In the genomic region with DNA sequence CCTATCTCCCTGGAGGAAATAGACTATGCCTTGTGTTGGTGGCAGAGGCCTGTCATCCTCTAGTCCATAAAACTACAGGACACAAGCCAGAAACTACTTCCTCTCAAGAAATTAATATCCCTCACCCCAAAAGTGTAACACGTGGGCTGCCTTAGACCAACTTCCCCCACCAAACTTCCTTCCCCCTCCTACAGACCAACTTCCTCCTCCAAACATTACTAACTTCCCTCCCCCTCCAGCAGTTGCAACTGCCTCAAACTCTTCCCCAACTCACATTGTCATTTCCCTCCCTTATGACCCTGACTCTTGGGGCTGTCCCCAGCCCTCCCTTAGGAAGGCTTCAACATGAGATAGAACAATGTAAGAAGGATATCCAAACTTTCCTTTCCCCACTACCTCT, we compare ENCODE assay signal across 1 cellular context.
TF ChIP-seq lines count a peak whose summit lies in the region.

No MANE protein-coding gene starts in this region.

TF ChIP-seq in H1, 55 proteins besides CTCF, POLR2A, EP300 and RAD21 (continued from another document):
- TF ChIP-seq, protein P1, sequence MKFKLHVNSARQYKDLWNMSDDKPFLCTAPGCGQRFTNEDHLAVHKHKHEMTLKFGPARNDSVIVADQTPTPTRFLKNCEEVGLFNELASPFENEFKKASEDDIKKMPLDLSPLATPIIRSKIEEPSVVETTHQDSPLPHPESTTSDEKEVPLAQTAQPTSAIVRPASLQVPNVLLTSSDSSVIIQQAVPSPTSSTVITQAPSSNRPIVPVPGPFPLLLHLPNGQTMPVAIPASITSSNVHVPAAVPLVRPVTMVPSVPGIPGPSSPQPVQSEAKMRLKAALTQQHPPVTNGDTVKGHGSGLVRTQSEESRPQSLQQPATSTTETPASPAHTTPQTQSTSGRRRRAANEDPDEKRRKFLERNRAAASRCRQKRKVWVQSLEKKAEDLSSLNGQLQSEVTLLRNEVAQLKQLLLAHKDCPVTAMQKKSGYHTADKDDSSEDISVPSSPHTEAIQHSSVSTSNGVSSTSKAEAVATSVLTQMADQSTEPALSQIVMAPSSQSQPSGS (IDR thresholded peaks at IDR 0.05; ENCODE audit: low read length), result no peak
- TF ChIP-seq ASH2L (IDR thresholded peaks at IDR 0.05; ENCODE audit: low read length) (no peak), RXRA (IDR thresholded peaks at IDR 0.05; ENCODE audit: insufficient read depth, low read depth, low read length) (no peak), FOSL1 (IDR thresholded peaks at IDR 0.05; ENCODE audit: insufficient read depth, low read depth, low read length) (no peak), POU5F1 (IDR thresholded peaks at IDR 0.05; ENCODE audit: low read depth, low read length) (no peak), HDAC6 (IDR thresholded peaks at IDR 0.05; ENCODE audit: low read depth, low read length) (no peak), SP1 (IDR thresholded peaks at IDR 0.05; ENCODE audit: low read depth, low read length) (no peak), CBX5 (IDR thresholded peaks at IDR 0.05; ENCODE audit: low read depth, low read length) (no peak), KDM4A (IDR thresholded peaks at IDR 0.05; ENCODE audit: low read depth, low read length, severe bottlenecking) (no peak), TAF1 (IDR thresholded peaks at IDR 0.05; ENCODE audit: low read depth, low read length) (no peak), CHD1 (IDR thresholded peaks at IDR 0.05; ENCODE audit: low read depth, low read length) (no peak), TCF12 (IDR thresholded peaks at IDR 0.05; ENCODE audit: low read depth, low read length) (no peak), CEBPB (IDR thresholded peaks at IDR 0.05; ENCODE audit: low read depth, low read length) (no peak), YY1 (IDR thresholded peaks at IDR 0.05; ENCODE audit: low read depth, low read length) (no peak)
- TF ChIP-seq, protein P2, sequence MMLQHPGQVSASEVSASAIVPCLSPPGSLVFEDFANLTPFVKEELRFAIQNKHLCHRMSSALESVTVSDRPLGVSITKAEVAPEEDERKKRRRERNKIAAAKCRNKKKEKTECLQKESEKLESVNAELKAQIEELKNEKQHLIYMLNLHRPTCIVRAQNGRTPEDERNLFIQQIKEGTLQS (IDR thresholded peaks at IDR 0.05; ENCODE audit: insufficient read depth, low read depth, low read length), result no peak
